ENCODE assay signal across 8 cellular contexts in the genomic region with DNA sequence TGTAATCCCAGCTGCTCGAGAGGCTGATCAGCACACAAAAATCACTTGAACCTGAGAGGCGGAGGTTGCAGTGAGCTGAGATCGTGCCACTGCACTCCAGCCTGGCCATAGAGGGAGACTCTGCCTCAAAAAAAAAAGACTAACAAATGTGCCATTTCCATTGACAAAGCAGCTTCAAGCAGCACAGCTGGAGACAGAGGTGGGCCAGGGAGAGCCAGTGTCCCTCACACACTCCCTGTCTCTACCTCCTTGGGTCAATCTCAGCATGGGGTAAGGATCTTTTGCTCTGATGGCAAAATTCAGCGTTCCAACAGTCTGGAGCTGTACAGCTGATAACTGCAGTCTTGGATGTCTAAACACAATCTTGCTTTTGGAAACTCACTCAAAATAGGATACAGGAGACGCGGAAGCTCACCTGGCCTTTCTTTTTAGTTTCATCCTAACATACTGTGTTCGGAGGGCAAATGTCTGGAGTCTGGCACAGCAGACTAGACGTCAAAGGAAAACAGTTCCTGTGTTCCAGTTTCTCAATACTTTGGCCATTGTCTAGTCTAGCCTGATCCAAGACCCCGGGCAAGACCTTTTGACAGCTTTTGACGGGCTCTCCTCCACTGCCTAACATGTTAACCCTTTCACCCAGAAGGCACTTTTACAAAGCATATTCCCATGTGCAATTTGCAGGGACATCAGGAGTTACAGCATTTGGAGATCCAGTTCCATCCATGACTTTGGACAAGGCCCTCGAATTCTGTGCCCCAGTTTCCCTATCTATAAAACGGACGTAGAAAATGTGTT. TPM values are rescaled to one million over a fixed set of nuclear protein-coding genes. Genes with fewer than 3 reads are reported as not detected.
A peak's percentile ranks its signal among the peaks of the same experiment; 100 is the strongest.
DNase-seq lines count a peak whose midpoint lies in the region; ATAC-seq and TF ChIP-seq lines count a peak whose summit lies in the region.

No MANE protein-coding gene starts in this region.

- intact Hi-C loops in testis (cut with DNase I; ENCODE audit: low total_unique reads) (no loop called here), mucosa of descending colon (cut with DNase I, micrococcal nuclease) (no loop called here)

- H3K4me3 ChIP-seq in astrocyte of the cerebellum (ENCODE audit: low read depth, low read length) (peak overlapping the region; percentile 87), testis (peak overlapping the region; percentile 60 to 77), mucosa of descending colon (no peak overlapping the region)

- 26 to 39% methylated on average over 13 of the region's 13 CpGs for WGBS in testis, 2 donors

- peaks cover 14% of the 10 kb centered on the region for H3K4me1 ChIP-seq in testis
- peaks cover 19% of the 10 kb centered on the region for H3K4me1 ChIP-seq in mucosa of descending colon (ENCODE audit: low read depth)

- H3K4me1 Mint-ChIP-seq in activated CD8-positive, alpha-beta memory T cell treated with anti-CD3 and anti-CD28 coated beads, Interleukin-2, amount 10 ng/mL, durations not matched to agents 7 days and 5 days = peaks cover 53% of the 10 kb centered on the region

- peak overlapping the region; percentile 16 to 88 for H3K27ac ChIP-seq in testis

- peaks cover 32% of the 10 kb centered on the region for H3K36me3 Mint-ChIP-seq in activated CD8-positive, alpha-beta memory T cell treated with anti-CD3 and anti-CD28 coated beads, Interleukin-2, amount 10 ng/mL, durations not matched to agents 7 days and 5 days

- in situ Hi-C loops in astrocyte of the cerebellum (cut with HindIII; ENCODE audit: low sequenced_read_pairs) = no loop called here

- no peaks in the 10 kb centered on the region for H3K27me3 ChIP-seq in testis

- H3K36me3 ChIP-seq in testis (ENCODE audit: low read depth, missing control alignments) = no peaks in the 10 kb centered on the region
- H3K36me3 ChIP-seq in mucosa of descending colon (ENCODE audit: low read depth) = no peaks in the 10 kb centered on the region

- H3K27ac Mint-ChIP-seq in activated CD8-positive, alpha-beta memory T cell treated with anti-CD3 and anti-CD28 coated beads, Interleukin-2, amount 10 ng/mL, durations not matched to agents 7 days and 5 days = peak overlapping the region; percentile 74

- H3K4me3 Mint-ChIP-seq in activated CD8-positive, alpha-beta memory T cell treated with anti-CD3 and anti-CD28 coated beads, Interleukin-2, amount 10 ng/mL, durations not matched to agents 7 days and 5 days = peak overlapping the region; percentile 73

- H3K9me3 Mint-ChIP-seq in activated CD8-positive, alpha-beta memory T cell treated with anti-CD3 and anti-CD28 coated beads, Interleukin-2, amount 10 ng/mL, durations not matched to agents 7 days and 5 days (ENCODE audit: low read depth) = no peaks in the 10 kb centered on the region

- no peak for DNase-seq in activated CD8-positive, alpha-beta memory T cell treated with anti-CD3 and anti-CD28 coated beads, Interleukin-2, amount 10 ng/mL, durations not matched to agents 7 days and 5 days
- no peak for DNase-seq in activated CD8-positive, alpha-beta memory T cell treated with anti-CD3 and anti-CD28 coated beads, Interleukin-2, amount 50 U/mL, for 48 hours
- DNase-seq in astrocyte of the cerebellum (ENCODE audit: low read depth) = no peak
- DNase-seq in left lobe of liver (ENCODE audit: low spot score) = no peak
- no peak for DNase-seq in testis
- no peak for DNase-seq in activated CD4-positive, CD25-positive, alpha-beta regulatory T cell (lab: John Stamatoyannopoulos, UW)
- DNase-seq in mucosa of descending colon = no peak

- H3K9me3 ChIP-seq in testis (no peaks in the 10 kb centered on the region), mucosa of descending colon (no peaks in the 10 kb centered on the region)

- H3K27me3 Mint-ChIP-seq in activated CD8-positive, alpha-beta memory T cell treated with anti-CD3 and anti-CD28 coated beads, Interleukin-2, amount 10 ng/mL, durations not matched to agents 7 days and 5 days = no peaks in the 10 kb centered on the region

- TF ChIP-seq CTCF in astrocyte of the cerebellum (IDR thresholded peaks at IDR 0.05; ENCODE audit: low read depth, low read length, missing control alignments) (no peak), testis (IDR thresholded peaks at IDR 0.05) (no peak), mucosa of descending colon (IDR thresholded peaks at IDR 0.05) (no peak)

- ATAC-seq in activated CD8-positive, alpha-beta memory T cell treated with anti-CD3 and anti-CD28 coated beads, Interleukin-2, amount 10 ng/mL, durations not matched to agents 7 days and 5 days = no peak
- peak; percentile 35 for ATAC-seq in left lobe of liver
- ATAC-seq in GM19035 (IDR thresholded peaks at IDR 0.05; ENCODE audit: unreplicated experiment) = no peak
- ATAC-seq in mucosa of descending colon = no peak

- TF ChIP-seq POLR2A in testis (IDR thresholded peaks at IDR 0.05) = no peak

- CTCF ChIA-PET in activated CD8-positive, alpha-beta memory T cell treated with anti-CD3 and anti-CD28 coated beads, Interleukin-2, amount 10 ng/mL, durations not matched to agents 7 days and 5 days (lab: Charles Lee) = interaction anchor here (1.1 to 1.3 kb wide), 2 partner anchors 17 to 20 kb away, joined by 3 read pairs; no protein-coding TSS in a partner anchor

RNA-seq across cellular contexts. Expression of a gene that starts 2.9 kb away (rescaled TPM):
- 100 to 1,000 TPM; 133 to 194 TPM for total RNA-seq in activated CD8-positive, alpha-beta memory T cell treated with anti-CD3 and anti-CD28 coated beads, Interleukin-2, amount 10 ng/mL, durations not matched to agents 7 days and 5 days
- 8.0 TPM for total RNA-seq in left lobe of liver
- 10 to 100 TPM; 55.0 to 60.2 TPM for total RNA-seq in testis
- polyA plus RNA-seq in testis (ENCODE audit: insufficient read depth, low read depth, low replicate concordance) = 42.2 TPM
- 10 to 100 TPM; 47.1 to 73.3 (median 55.1) TPM for total RNA-seq in mucosa of descending colon
